In genomic region chr9:137899551-137900360, GRCh38 we compare ENCODE assay signal across 30 cellular contexts.
"Had no signal": no experiment of that assay in that cellular context is flagged by ENCODE, and none has a peak within 500 bp of the region (broad histone marks: within the 10 kb centered on the region; RNA-seq: fewer than 3 reads in every experiment).

No MANE protein-coding gene starts in this region.

- DNase-seq: activated CD4-positive, alpha-beta T cell treated with anti-CD3 and anti-CD28 coated beads for 36 hours; activated CD4-positive, CD25-positive, alpha-beta regulatory T cell; activated CD8-positive, alpha-beta memory T cell treated with anti-CD3 and anti-CD28 coated beads, Interleukin-2, amount 10 ng/mL, durations not matched to agents 7 days and 5 days; activated CD8-positive, alpha-beta T cell treated with anti-CD3 and anti-CD28 coated beads, Interleukin-2, amount 10 ng/mL, durations not matched to agents 7 days and 5 days; activated naive CD4-positive, alpha-beta T cell treated with Interleukin-2 at 50 U/mL for 16 hours; activated naive CD8-positive, alpha-beta T cell treated with anti-CD3 and anti-CD28 coated beads for 36 hours; activated T-cell treated with anti-CD3 and anti-CD28 coated beads, Interleukin-2, amount 50 U/mL, for 48 hours; adrenal gland; cerebellar nuclear complex; effector memory CD8-positive, alpha-beta T cell; foreskin fibroblast; hippocampal formation; kidney; lower lobe of right lung; mesenchymal stem cell; nephron progenitor cell; retina; stimulated activated CD4-positive, alpha-beta T cell treated with anti-CD3 and anti-CD28 coated beads, Interleukin-12 subunit alpha, Interleukin-12 subunit beta, amount 100 ng/mL, for 4 hours; stimulated activated CD4-positive, alpha-beta T cell treated with anti-CD3 and anti-CD28 coated beads, Interleukin-4, amount 100 ng/mL, for 1 hour; stomach had no signal

- H3K4me1 ChIP-seq: adrenal gland, ascending aorta, lower lobe of right lung, pancreas, prostate gland, stomach, suprapubic skin, tibial artery had no signal

- ATAC-seq: activated CD4-positive, alpha-beta T cell treated with anti-CD3 and anti-CD28 coated beads for 36 hours; activated CD8-positive, alpha-beta memory T cell treated with anti-CD3 and anti-CD28 coated beads, Interleukin-2, amount 10 ng/mL, durations not matched to agents 7 days and 5 days; activated CD8-positive, alpha-beta T cell treated with anti-CD3 and anti-CD28 coated beads, Interleukin-2, amount 10 ng/mL, durations not matched to agents 7 days and 5 days; effector memory CD8-positive, alpha-beta T cell; pancreas; sciatic nerve had no signal

- FAIRE-seq: endothelial cell of umbilical vein, kidney, pancreas had no signal

- H3K4me3 ChIP-seq: adrenal gland, ascending aorta, cardiac muscle cell, coronary artery, lower lobe of right lung, pancreas, prostate gland, skin epidermis, stomach, suprapubic skin, tibial artery had no signal

- H3K36me3 ChIP-seq: adrenal gland, ascending aorta, cardiac muscle cell, lower lobe of right lung, pancreas, prostate gland, stomach, suprapubic skin, tibial artery had no signal

- H3K27ac ChIP-seq: adrenal gland, ascending aorta, cardiac muscle cell, coronary artery, lower lobe of right lung, pancreas, prostate gland, skin epidermis, stomach, suprapubic skin, tibial artery had no signal

- H3K9me3 ChIP-seq: adrenal gland, ascending aorta, pancreas, prostate gland, suprapubic skin had no signal

- H3K27me3 ChIP-seq: adrenal gland, ascending aorta, cardiac muscle cell, pancreas had no signal
